Comparison of ENCODE assay signal across 8 cellular contexts in genomic region chr3:45224824-45225464, GRCh38. TPM values are rescaled to one million over a fixed set of nuclear protein-coding genes. Genes with fewer than 3 reads are reported as not detected.
A peak's percentile ranks its signal among the peaks of the same experiment; 100 is the strongest.
DNase-seq lines count a peak whose midpoint lies in the region; TF ChIP-seq lines count a peak whose summit lies in the region.

No MANE protein-coding gene starts in this region.

- no peak overlapping the region for H2BK12ac ChIP-seq in H9 (ENCODE audit: insufficient read length, low read depth, low read length)

- H3T11ph ChIP-seq in H9 (ENCODE audit: low read length), result no peak overlapping the region

- H3K9me3 Mint-ChIP-seq in H9, result peaks cover 2 to 5% of the 10 kb centered on the region in 2 experiments; a peak in 2 of 5 replicates

- no peak overlapping the region for H3K4ac ChIP-seq in H9 (ENCODE audit: low read depth, low read length)

- H3K56ac ChIP-seq in H9 (ENCODE audit: insufficient read length, low read depth, low read length), result no peak overlapping the region

- no peaks in the 10 kb centered on the region for H3K79me1 ChIP-seq in H9 (ENCODE audit: insufficient read depth, low read depth, low read length, poor library complexity, severe bottlenecking)

- H3K27me3 Mint-ChIP-seq in H9 (ENCODE audit: low read depth), result peaks cover 39% of the 10 kb centered on the region

- H3K4me3 ChIP-seq in esophagus muscularis mucosa, result peak overlapping the region; percentile 63 to 75 (median 66)
- H3K4me3 ChIP-seq in tibial nerve, result peak overlapping the region; percentile 26 to 68 (median 48)

- H3K4me3 Mint-ChIP-seq in H9, result peak overlapping the region; percentile 90 to 96

- no peak overlapping the region for H2AFZ ChIP-seq in H9 (ENCODE audit: low read length)

- peak overlapping the region; percentile 61 for H3K4me2 ChIP-seq in H9 (ENCODE audit: insufficient read depth, insufficient read length, low read length)

- peak overlapping the region; percentile 16 for H3K9ac ChIP-seq in H9 (ENCODE audit: extremely low read depth, insufficient read length, low read length)

- WGBS in H9 (ENCODE audit: extremely low coverage, insufficient read length, low lambda C conversion rate), result no CpG with 5 or more reads among the region's 62 CpGs
- WGBS in esophagus muscularis mucosa, result 8% methylated on average over 8 of the region's 62 CpGs
- 1% methylated on average over 33 to 46 of the region's 62 CpGs for WGBS in tibial nerve, 2 donors

- H2BK120ac ChIP-seq in H9 (ENCODE audit: low read depth, low read length, poor library complexity, severe bottlenecking), result no peak overlapping the region

- H3K79me2 ChIP-seq in H9 (ENCODE audit: insufficient read depth, low read length), result no peaks in the 10 kb centered on the region

- H3K23ac ChIP-seq in H9 (ENCODE audit: insufficient read length, low read depth, low read length), result no peak overlapping the region

- no peak overlapping the region for H2BK5ac ChIP-seq in H9 (ENCODE audit: insufficient read length, low read length)

- no peak overlapping the region for H4K8ac ChIP-seq in H9 (replicated peaks; ENCODE audit: insufficient read length, low read depth, low read length)

- no peak overlapping the region for H3K18ac ChIP-seq in H9 (ENCODE audit: insufficient read length, low read depth, low read length)

- no peak overlapping the region for H2BK20ac ChIP-seq in H9 (ENCODE audit: low read depth, low read length, poor library complexity, severe bottlenecking)

- H3K27ac Mint-ChIP-seq in H9, result no peak overlapping the region

- no peak for TF ChIP-seq EP300 in esophagus muscularis mucosa (IDR thresholded peaks at IDR 0.05)
- TF ChIP-seq EP300 in tibial nerve (IDR thresholded peaks at IDR 0.05), result no peak

- no peaks in the 10 kb centered on the region for H3K9me3 ChIP-seq in H9 (ENCODE audit: control insufficient read depth, low read depth, low read length)
- no peaks in the 10 kb centered on the region for H3K9me3 ChIP-seq in esophagus muscularis mucosa
- H3K9me3 ChIP-seq in tibial nerve, result no peaks in the 10 kb centered on the region

- H4K20me1 ChIP-seq in H9 (ENCODE audit: control insufficient read depth, insufficient read depth, insufficient read length), result no peaks in the 10 kb centered on the region

- H3K36me3 Mint-ChIP-seq in H9 (ENCODE audit: insufficient read depth in 1 of 3, low read depth in 3 of 3), result peaks cover 0 to 9% (median 5%) of the 10 kb centered on the region in 3 experiments; a peak in 5 of 7 replicates

- H3K23me2 ChIP-seq in H9 (ENCODE audit: insufficient read length, low read depth, low read length, poor library complexity, severe bottlenecking), result peaks cover 18% of the 10 kb centered on the region

- no peak overlapping the region; the same call in 1 of the 2 replicates for H3K14ac ChIP-seq in H9 (ENCODE audit: insufficient read depth, low read length)

- H3K4me1 Mint-ChIP-seq in H9, result peaks cover 42 to 52% of the 10 kb centered on the region in 2 experiments

- no peak for TF ChIP-seq POLR2A in esophagus muscularis mucosa (IDR thresholded peaks at IDR 0.05; ENCODE audit: low read depth)
- no peak for TF ChIP-seq POLR2A in tibial nerve (IDR thresholded peaks at IDR 0.05)

- no peak overlapping the region for H2BK15ac ChIP-seq in H9 (ENCODE audit: low read depth, low read length)

- no peak overlapping the region for H3K27ac ChIP-seq in H9 (ENCODE audit: insufficient read length, low read depth, low read length)
- no peak overlapping the region for H3K27ac ChIP-seq in esophagus muscularis mucosa (replicated peaks in 1 of 4)
- peak overlapping the region in 1 of 4 donors; percentile 54 for H3K27ac ChIP-seq in tibial nerve

- H4K91ac ChIP-seq in H9 (ENCODE audit: insufficient read length, low read depth, low read length), result no peak overlapping the region

- DNase-seq in NCI-H345 (lab: John Stamatoyannopoulos, UW) (peak; percentile 45), NCI-H345 treated with DMSO at 0.1 percent for 48 hours (lab: John Stamatoyannopoulos, UW; ENCODE audit: unreplicated experiment) (no peak), H9 (peak; percentile 82), NCI-H1105 (lab: John Stamatoyannopoulos, UW) (peak; percentile 17), esophagus muscularis mucosa (ENCODE audit: extremely low spot score) (no peak), middle frontal gyrus (ENCODE audit: extremely low spot score, low spot score) (peak; percentile 54), tibial nerve (ENCODE audit: low spot score in 2 of 2) (peak; percentile 47 to 59)
- DNase-seq in activated CD4-positive, alpha-beta T cell treated with anti-CD3 and anti-CD28 coated beads, Interleukin-2, amount 50 U/mL, for 1 hour, result peak; percentile 5

- H3K27me3 ChIP-seq in H9 (ENCODE audit: insufficient read depth, low read length) (peaks cover 5% of the 10 kb centered on the region; the same call in 1 of the 2 replicates), esophagus muscularis mucosa (peaks cover 0 to 42% (median 0%) of the 10 kb centered on the region in 4 donors), tibial nerve (no peaks in the 10 kb centered on the region)

- peak; percentile 70 for TF ChIP-seq CTCF in H9 (conservative IDR thresholded peaks at IDR 0.05)
- TF ChIP-seq CTCF in esophagus muscularis mucosa (IDR thresholded peaks at IDR 0.05), result peak; percentile 47 to 56 (median 56)
- TF ChIP-seq CTCF in tibial nerve (IDR thresholded peaks at IDR 0.05), result peak; percentile 45 to 88 (median 72)

- H4K5ac ChIP-seq in H9 (ENCODE audit: insufficient read length, low read depth, low read length), result no peak overlapping the region

- intact Hi-C loops in esophagus muscularis mucosa (cut with DNase I), result loop anchor here (5.0 kb wide), 1 partner anchor 282 kb away; no protein-coding TSS in a partner anchor

- H2AK5ac ChIP-seq in H9 (ENCODE audit: insufficient read length, low read length), result no peak overlapping the region

- H3K36me3 ChIP-seq in esophagus muscularis mucosa, result no peaks in the 10 kb centered on the region
- no peaks in the 10 kb centered on the region for H3K36me3 ChIP-seq in tibial nerve

- H3K4me1 ChIP-seq in H9 (ENCODE audit: insufficient read depth, low read length) (peaks cover 5% of the 10 kb centered on the region; the same call in 1 of the 2 replicates), esophagus muscularis mucosa (peaks cover 10 to 24% (median 18%) of the 10 kb centered on the region in 4 donors), tibial nerve (peaks cover 0 to 24% (median 10%) of the 10 kb centered on the region in 4 donors)

RNA-seq across cellular contexts. Expression of gene TMEM158, which starts 1.1 kb away (rescaled TPM):
- total RNA-seq in H9 (2021) (29.1 and 30.3 TPM in 2 replicates), esophagus muscularis mucosa (1 to 10 TPM; 1.2 to 6.4 (median 2.3) TPM), tibial nerve (1 to 10 TPM in 3 of 4 donors, not detected in 1; 1.8 to 3.8 (median 2.7) TPM)

Comparison
In these comparisons a context has a peak if more than half of its experiments do, and no peak if none do; other contexts are left out.
1. DNase-seq: peak in NCI-H345 (single experiment), H9 (single experiment), NCI-H1105 (single experiment), activated CD4-positive, alpha-beta T cell treated with anti-CD3 and anti-CD28 coated beads, Interleukin-2, amount 50 U/mL, for 1 hour (single experiment), middle frontal gyrus (single experiment) and tibial nerve (2 of 2); none in NCI-H345 treated with DMSO at 0.1 percent for 48 hours (single experiment) and esophagus muscularis mucosa (single experiment).
2. Peak in every context shown above with its lines, with median percentiles within 50 percentile points of each other: CTCF ChIP-seq.